In the genomic region with DNA sequence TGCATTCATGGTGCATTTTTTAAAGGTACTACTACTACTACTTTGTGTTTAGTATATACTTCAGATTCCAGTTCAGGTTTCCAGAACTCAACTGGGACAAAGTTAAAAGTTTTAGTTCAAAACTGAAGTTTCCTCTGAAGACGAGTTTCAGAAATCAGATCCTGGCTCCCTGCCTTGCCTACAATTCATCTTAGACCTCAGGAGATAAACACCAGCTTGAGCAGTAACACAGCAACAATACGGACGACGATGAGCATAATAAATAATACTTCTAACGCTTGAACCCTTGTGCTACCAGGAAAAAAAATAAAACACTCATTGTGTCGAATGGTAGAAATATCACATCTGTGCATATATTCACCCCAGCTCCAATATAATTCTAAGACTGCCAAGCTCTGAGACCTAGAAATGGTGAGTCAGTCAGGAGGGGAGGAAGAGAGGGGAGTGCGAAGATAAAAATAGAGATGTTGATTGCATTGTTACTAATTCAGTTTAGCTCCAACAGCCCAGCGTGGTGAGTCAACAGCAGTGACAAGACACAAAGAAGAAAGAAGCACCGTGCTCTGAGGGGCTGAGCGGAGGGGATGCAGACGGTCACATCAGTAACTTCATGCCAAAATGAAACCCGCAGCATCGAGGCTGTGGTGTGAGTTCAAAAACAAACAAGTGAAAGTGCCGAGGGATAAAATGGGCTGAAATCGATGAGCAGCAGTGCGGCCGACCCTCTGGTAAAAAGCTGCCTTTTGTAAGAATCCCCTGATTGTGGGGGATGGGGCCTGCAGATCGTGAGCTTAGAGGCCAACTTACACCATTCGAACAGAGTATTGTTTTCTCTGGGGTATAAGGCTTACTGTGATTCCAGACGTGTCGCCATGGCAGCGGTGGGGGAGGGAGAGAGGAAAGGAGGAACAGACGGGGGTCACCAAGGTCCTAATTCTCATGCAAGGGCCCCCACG, we compare ENCODE assay signal across 9 cellular contexts.
DNase-seq lines count a peak whose midpoint lies in the region; ATAC-seq, FAIRE-seq and TF ChIP-seq lines count a peak whose summit lies in the region.
"Had no signal": no experiment of that assay in that cellular context is flagged by ENCODE, and none has a peak within 500 bp of the region (broad histone marks: within the 10 kb centered on the region; RNA-seq: fewer than 3 reads in every experiment).

No MANE protein-coding gene starts in this region.

- no peaks in the 10 kb centered on the region for H3K27me3 Mint-ChIP-seq in WTC11 (ENCODE audit: low read depth)

- H3K9me3 ChIP-seq in right lobe of liver (no peaks in the 10 kb centered on the region), HepG2 (ENCODE audit: low read length) (peaks cover 3% of the 10 kb centered on the region), psoas muscle (peaks cover 2% of the 10 kb centered on the region)

- no peak overlapping the region for H2AFZ ChIP-seq in HepG2 (ENCODE audit: low read length)

- no peak for TF ChIP-seq CTCF in right lobe of liver (IDR thresholded peaks at IDR 0.05)
- TF ChIP-seq CTCF in HepG2 (CRISPR knock-in tag; IDR thresholded peaks at IDR 0.05): no peak
- no peak for TF ChIP-seq CTCF in WTC11 (IDR thresholded peaks at IDR 0.05)
- no peak for TF ChIP-seq CTCF in psoas muscle (IDR thresholded peaks at IDR 0.05)

- H3K9ac ChIP-seq in HepG2 (ENCODE audit: insufficient read depth, low read depth, low read length): no peak overlapping the region

- peaks cover 5% of the 10 kb centered on the region for H3K36me3 Mint-ChIP-seq in WTC11

- no peaks in the 10 kb centered on the region for H3K79me2 ChIP-seq in HepG2 (ENCODE audit: insufficient read depth, low read length)

- CTCF ChIA-PET in HepG2 (lab: Yijun Ruan, JAX; ENCODE audit: low intra/inter-chr PET ratio, low total read pairs): no interaction called here
- CTCF ChIA-PET in WTC11 (lab: Charles Lee): interaction anchor here (0.7 to 0.9 kb wide), 2 partner anchors 10 to 82 kb away, joined by 3 read pairs; no protein-coding TSS in a partner anchor

- H3K27me3 ChIP-seq in right lobe of liver: no peaks in the 10 kb centered on the region
- peaks cover 3 to 38% of the 10 kb centered on the region in 2 experiments; a peak in 4 of 5 replicates for H3K27me3 ChIP-seq in HepG2 (ENCODE audit: control insufficient read depth in 1 of 2, insufficient read depth in 2 of 2, low read length in 2 of 2)
- no peaks in the 10 kb centered on the region for H3K27me3 ChIP-seq in psoas muscle (ENCODE audit: insufficient read depth in 3 of 3, low read length in 2 of 3)

- H3K27ac ChIP-seq in right lobe of liver (no peak overlapping the region), HepG2 (ENCODE audit: extremely low read length, insufficient read depth, low read length) (no peak overlapping the region), psoas muscle (peak overlapping the region; percentile 87)

- ATAC-seq in right lobe of liver (peak; percentile 10 to 66 (median 33)), HepG2 (no peak), WTC11 (peak; percentile 79), left cardiac atrium (peak; percentile 86 to 95), psoas muscle (peak; percentile 90 to 93 (median 92)), HG02870 (IDR thresholded peaks at IDR 0.05; ENCODE audit: unreplicated experiment) (no peak)
- ATAC-seq: GM12878 had no signal

- FAIRE-seq in HepG2 (lab: Jason Lieb, UNC): no peak
- FAIRE-seq: GM12878 had no signal

- no peak for DNase-seq in right lobe of liver
- no peak for DNase-seq in HepG2 (ENCODE audit: low spot score)
- DNase-seq in WTC11 (ENCODE audit: low spot score): peak; percentile 53
- peak; percentile 61 for DNase-seq in left cardiac atrium
- peak; percentile 56 to 78 for DNase-seq in psoas muscle
- DNase-seq in NCI-H510A treated with DMSO at 0.1 percent for 48 hours (lab: John Stamatoyannopoulos, UW): no peak
- no peak for DNase-seq in mesenteric fat pad (ENCODE audit: low spot score)

- intact Hi-C loops in right lobe of liver (cut with DNase I): no loop called here
- intact Hi-C loops in HepG2 (cut with micrococcal nuclease; ENCODE audit: unreplicated experiment): no loop called here
- intact Hi-C loops in left cardiac atrium (cut with DNase I): loop anchor here in 1 of 2 donors (10.0 kb wide), 1 partner anchor 81 kb away; no protein-coding TSS in a partner anchor
- intact Hi-C loops in psoas muscle (cut with DNase I): loop anchor here in 1 of 2 donors (5.0 kb wide), 2 partner anchors 84 to 336 kb away; partner anchors contain the start of gene MAML3

- WGBS in right lobe of liver (ENCODE audit: insufficient coverage, low coverage, low lambda C conversion rate, missing lambda C conversion rate): 61% methylated on average over 23 of the region's 24 CpGs
- 54% methylated on average over 24 of the region's 24 CpGs for WGBS in HepG2 (ENCODE audit: low lambda C conversion rate)
- WGBS in psoas muscle, 3 donors: 11 to 14% (median 12%) methylated on average over 24 of the region's 24 CpGs

- H3K4me1 Mint-ChIP-seq in WTC11: peaks cover 47% of the 10 kb centered on the region

- POLR2A ChIA-PET in HepG2 (lab: Yijun Ruan, JAX): no interaction called here
- POLR2A ChIA-PET in WTC11 (lab: Charles Lee): interaction anchor here (0.5 to 1.0 kb wide), 2 partner anchors 24 to 231 kb away, joined by 4 read pairs; no protein-coding TSS in a partner anchor

- peak overlapping the region in 1 of 3 donors; percentile 8 for H3K4me3 ChIP-seq in right lobe of liver
- no peak overlapping the region for H3K4me3 ChIP-seq in HepG2 (replicated peaks in 1 of 3; ENCODE audit: insufficient read depth in 1 of 3, low read depth in 2 of 3, low read length in 3 of 3)
- H3K4me3 ChIP-seq in psoas muscle: peak overlapping the region; percentile 65
- H3K4me3 ChIP-seq: GM12878 had no signal

- no peak overlapping the region for H3K4me2 ChIP-seq in HepG2 (ENCODE audit: low read depth, low read length)

- peak overlapping the region; percentile 58 for H3K4me3 Mint-ChIP-seq in WTC11

- TF ChIP-seq EP300 in HepG2 (IDR thresholded peaks at IDR 0.05; ENCODE audit: low read depth in 2 of 2, low read length in 2 of 2) (no peak), HepG2 (CRISPR knock-in tag; IDR thresholded peaks at IDR 0.05; ENCODE audit: borderline replicate concordance) (no peak)

- H3K36me3 ChIP-seq in right lobe of liver: no peaks in the 10 kb centered on the region
- H3K36me3 ChIP-seq in HepG2 (replicated peaks in 1 of 2; ENCODE audit: control insufficient read depth in 1 of 2, insufficient read depth in 2 of 2, low read length in 2 of 2): no peaks in the 10 kb centered on the region
- H3K36me3 ChIP-seq in psoas muscle (ENCODE audit: insufficient read depth in 1 of 2, low read depth in 1 of 2): no peaks in the 10 kb centered on the region

- no peaks in the 10 kb centered on the region for H4K20me1 ChIP-seq in HepG2 (ENCODE audit: insufficient read depth, low read length)

- TF ChIP-seq POLR2A in right lobe of liver (IDR thresholded peaks at IDR 0.05) (no peak), HepG2 (IDR thresholded peaks at IDR 0.05; ENCODE audit: insufficient read depth in 1 of 2, low read depth in 2 of 2, low read length in 2 of 2) (no peak)

- H3K4me1 ChIP-seq in right lobe of liver (peaks cover 0 to 14% (median 4%) of the 10 kb centered on the region in 4 donors), HepG2 (ENCODE audit: insufficient read depth, low read length) (peaks cover 7% of the 10 kb centered on the region; the same call in 1 of the 2 replicates), psoas muscle (peaks cover 36% of the 10 kb centered on the region)

- peaks cover 10% of the 10 kb centered on the region for H3K9me3 Mint-ChIP-seq in WTC11

- BruUV-seq in HepG2 (replicated peaks; lab: Mats Ljungman, UMichigan): no TSS peak

- H3K27ac Mint-ChIP-seq in WTC11: peak overlapping the region; percentile 92

- in situ Hi-C loops in HepG2 (cut with HindIII; ENCODE audit: extremely low pct_ligation_motif_present, low pct_unique_long_range_greater_than_20kb): no loop called here

- no peak for TF ChIP-seq RAD21 in HepG2 (CRISPR knock-in tag; IDR thresholded peaks at IDR 0.05)

TF ChIP-seq in HepG2, 621 proteins besides CTCF, POLR2A, EP300 and RAD21 (continues in another document):
- no peak for TF ChIP-seq MAFK (conservative IDR thresholded peaks at IDR 0.05 in 1 of 2, IDR thresholded peaks at IDR 0.05 in 1 of 2; ENCODE audit: low read length in 2 of 2)
- TF ChIP-seq ZNF782 (CRISPR knock-in tag; IDR thresholded peaks at IDR 0.05; ENCODE audit: borderline replicate concordance): no peak
- no peak for TF ChIP-seq U2AF2 (IDR thresholded peaks at IDR 0.05; ENCODE audit: low read depth, low read length)
- TF ChIP-seq AKAP8 (CRISPR knock-in tag; IDR thresholded peaks at IDR 0.05): no peak

TF ChIP-seq in WTC11, 78 proteins besides CTCF, POLR2A, EP300 and RAD21 (continues in another document):
- TF ChIP-seq ZNF138 (CRISPR knock-in tag; conservative IDR thresholded peaks at IDR 0.05) (no peak), ZNF232 (CRISPR knock-in tag; IDR thresholded peaks at IDR 0.05) (no peak), MXD4 (CRISPR knock-in tag; IDR thresholded peaks at IDR 0.05; ENCODE audit: borderline replicate concordance) (no peak), PRDM15 (CRISPR knock-in tag; IDR thresholded peaks at IDR 0.05) (no peak), GABPB1 (CRISPR knock-in tag; IDR thresholded peaks at IDR 0.05) (no peak)

Comparison
In these comparisons a context has a peak if more than half of its experiments do, and no peak if none do; other contexts are left out.
1. ATAC-seq: peak in right lobe of liver (4 of 4), WTC11 (single experiment), left cardiac atrium (2 of 2) and psoas muscle (4 of 4); none in HepG2 (single experiment) and HG02870 (single experiment).
2. DNase-seq: peak in WTC11 (single experiment), left cardiac atrium (single experiment) and psoas muscle (2 of 2); none in right lobe of liver (0 of 3), HepG2 (single experiment), NCI-H510A treated with DMSO at 0.1 percent for 48 hours (single experiment) and mesenteric fat pad (single experiment).